Comparison of ENCODE assay signal across 24 cellular contexts in genomic region chr2:172613610-172614231, GRCh38. TPM values are rescaled to one million over a fixed set of nuclear protein-coding genes. Genes with fewer than 3 reads are reported as not detected.
DNase-seq lines count a peak whose midpoint lies in the region; ATAC-seq and TF ChIP-seq lines count a peak whose summit lies in the region.
"Had no signal": no experiment of that assay in that cellular context is flagged by ENCODE, and none has a peak within 500 bp of the region (broad histone marks: within the 10 kb centered on the region; RNA-seq: fewer than 3 reads in every experiment).

No MANE protein-coding gene starts in this region.

- ATAC-seq in right cardiac atrium = peak in 1 of 2 donors; percentile 24
- no peak for ATAC-seq in CD4-positive, alpha-beta T cell (ENCODE audit: poor library complexity)
- ATAC-seq: activated naive CD8-positive, alpha-beta T cell treated with anti-CD3 and anti-CD28 coated beads, Interleukin-2, amount 50 U/mL, for 24 hours; activated T-helper 17 cell treated with anti-CD3 and anti-CD28 coated beads, Interleukin-2, amount 50 U/mL, for 72 hours had no signal

- H3K27me3 Mint-ChIP-seq in CD4-positive, alpha-beta T cell = no peaks in the 10 kb centered on the region
- H3K27me3 Mint-ChIP-seq: activated naive CD8-positive, alpha-beta T cell treated with anti-CD3 and anti-CD28 coated beads, Interleukin-2, amount 50 U/mL, for 24 hours; activated T-helper 17 cell treated with anti-CD3 and anti-CD28 coated beads, Interleukin-2, amount 50 U/mL, for 72 hours; CD4-positive, alpha-beta memory T cell; naive B cell had no signal

- no peak overlapping the region for H3K27ac ChIP-seq in right cardiac atrium (ENCODE audit: low read length)
- H3K27ac ChIP-seq in right atrium auricular region = no peak overlapping the region
- H3K27ac ChIP-seq in SK-N-MC = peak overlapping the region; percentile 90
- H3K27ac ChIP-seq in CD4-positive, alpha-beta T cell (ENCODE audit: low read depth, low read length) = no peak overlapping the region
- H3K27ac ChIP-seq: coronary artery, ovary, suprapubic skin, vagina had no signal

- H3K27me3 ChIP-seq in right cardiac atrium (ENCODE audit: control insufficient read depth, insufficient read depth) (no peaks in the 10 kb centered on the region), right atrium auricular region (no peaks in the 10 kb centered on the region)
- no peaks in the 10 kb centered on the region for H3K27me3 ChIP-seq in CD4-positive, alpha-beta T cell (ENCODE audit: control insufficient read depth, insufficient read depth, low read length)
- H3K27me3 ChIP-seq: hepatocyte, ovary, suprapubic skin, vagina had no signal

- H3K9me3 ChIP-seq in right cardiac atrium (ENCODE audit: control insufficient read depth, low read length) (no peaks in the 10 kb centered on the region), right atrium auricular region (no peaks in the 10 kb centered on the region), SK-N-MC (ENCODE audit: low read depth, low read length) (no peaks in the 10 kb centered on the region)
- H3K9me3 ChIP-seq in CD4-positive, alpha-beta T cell (ENCODE audit: control insufficient read depth, low read length) = no peaks in the 10 kb centered on the region
- H3K9me3 ChIP-seq: ovary, suprapubic skin, vagina had no signal

- POLR2A ChIA-PET in CD4-positive, alpha-beta T cell (lab: Charles Lee) = interaction anchor here (0.5 kb wide), 1 partner anchor 104 kb away, joined by 3 read pairs; no protein-coding TSS in a partner anchor

- no peaks in the 10 kb centered on the region for H3K36me3 ChIP-seq in right atrium auricular region
- H3K36me3 ChIP-seq in SK-N-MC (ENCODE audit: insufficient read depth, low read length) = no peaks in the 10 kb centered on the region
- H3K36me3 ChIP-seq: ovary, vagina had no signal

- H3K27ac Mint-ChIP-seq in CD4-positive, alpha-beta T cell = no peak overlapping the region
- H3K27ac Mint-ChIP-seq: activated naive CD8-positive, alpha-beta T cell treated with anti-CD3 and anti-CD28 coated beads, Interleukin-2, amount 50 U/mL, for 24 hours; activated T-helper 17 cell treated with anti-CD3 and anti-CD28 coated beads, Interleukin-2, amount 50 U/mL, for 72 hours; CD4-positive, alpha-beta memory T cell had no signal

- peaks cover 42% of the 10 kb centered on the region for H3K36me3 Mint-ChIP-seq in CD4-positive, alpha-beta T cell (ENCODE audit: low read depth)

- H3K4me1 Mint-ChIP-seq in CD4-positive, alpha-beta T cell (ENCODE audit: low read depth) = no peaks in the 10 kb centered on the region
- H3K4me1 Mint-ChIP-seq: activated naive CD8-positive, alpha-beta T cell treated with anti-CD3 and anti-CD28 coated beads, Interleukin-2, amount 50 U/mL, for 24 hours; activated T-helper 17 cell treated with anti-CD3 and anti-CD28 coated beads, Interleukin-2, amount 50 U/mL, for 72 hours; CD4-positive, alpha-beta memory T cell had no signal

- H3K4me3 ChIP-seq in right cardiac atrium (ENCODE audit: low read length) = no peak overlapping the region
- H3K4me3 ChIP-seq in right atrium auricular region = no peak overlapping the region
- peak overlapping the region; percentile 69 for H3K4me3 ChIP-seq in SK-N-MC
- H3K4me3 ChIP-seq: coronary artery, hepatocyte, ovary, suprapubic skin, vagina had no signal

- CTCF ChIA-PET in CD4-positive, alpha-beta T cell (lab: Charles Lee) = no interaction called here

- intact Hi-C loops in right cardiac atrium (cut with DNase I) = loop anchor here in 1 of 4 donors (10.0 kb wide), 1 partner anchor 81 kb away; no protein-coding TSS in a partner anchor
- intact Hi-C loops in CD4-positive, alpha-beta T cell (cut with DNase I, micrococcal nuclease) = no loop called here

- no peaks in the 10 kb centered on the region for H3K9me3 Mint-ChIP-seq in CD4-positive, alpha-beta T cell
- H3K9me3 Mint-ChIP-seq: activated naive CD8-positive, alpha-beta T cell treated with anti-CD3 and anti-CD28 coated beads, Interleukin-2, amount 50 U/mL, for 24 hours; activated T-helper 17 cell treated with anti-CD3 and anti-CD28 coated beads, Interleukin-2, amount 50 U/mL, for 72 hours; naive B cell had no signal

- H3K4me1 ChIP-seq in right cardiac atrium (ENCODE audit: control insufficient read depth, insufficient read depth, low read length) (no peaks in the 10 kb centered on the region), right atrium auricular region (no peaks in the 10 kb centered on the region)
- H3K4me1 ChIP-seq: suprapubic skin, vagina had no signal

- no peak overlapping the region for H3K9ac ChIP-seq in SK-N-MC (ENCODE audit: insufficient read length)

- TF ChIP-seq CTCF in right atrium auricular region (IDR thresholded peaks at IDR 0.05) = no peak
- no peak for TF ChIP-seq CTCF in CD4-positive, alpha-beta T cell (IDR thresholded peaks at IDR 0.05)

- 85% methylated on average over 10 of the region's 10 CpGs for WGBS in right cardiac atrium

- DNase-seq in right cardiac atrium (peak in 2 of 3 donors; percentile 37 to 47), right atrium auricular region (ENCODE audit: low spot score) (no peak), SK-N-MC (ENCODE audit: low read depth, low spot score) (no peak), iPS-NIHi7 (ENCODE audit: extremely low spot score) (peak; percentile 17), NCI-H1105 treated with DMSO at 0.1 percent for 48 hours (lab: John Stamatoyannopoulos, UW) (no peak), NOMO-1 treated with DMSO at 0.1 percent for 48 hours (lab: John Stamatoyannopoulos, UW; ENCODE audit: unreplicated experiment) (no peak)
- no peak for DNase-seq in NK-92 treated with Interleukin-12 subunit alpha and Interleukin-12 subunit beta, amount 100 ng/mL, for 24 hours (lab: John Stamatoyannopoulos, UW)
- DNase-seq in CD4-positive, alpha-beta T cell = no peak
- DNase-seq: activated CD4-positive, alpha-beta T cell treated with anti-CD3 and anti-CD28 coated beads for 48 hours; activated naive CD8-positive, alpha-beta T cell treated with anti-CD3 and anti-CD28 coated beads, Interleukin-2, amount 50 U/mL, for 24 hours; CD4-positive, alpha-beta memory T cell; DMS53; mammary epithelial cell; naive B cell; NCI-H2107; NCI-H510A treated with DMSO at 0.1 percent for 48 hours; ovary; SIG-M5; T-helper 1 cell had no signal

- H3K4me3 Mint-ChIP-seq in CD4-positive, alpha-beta T cell = no peak overlapping the region
- H3K4me3 Mint-ChIP-seq: activated naive CD8-positive, alpha-beta T cell treated with anti-CD3 and anti-CD28 coated beads, Interleukin-2, amount 50 U/mL, for 24 hours; activated T-helper 17 cell treated with anti-CD3 and anti-CD28 coated beads, Interleukin-2, amount 50 U/mL, for 72 hours; CD4-positive, alpha-beta memory T cell; naive B cell had no signal

RNA-seq across cellular contexts. Expression of gene PDK1, which starts 57.8 kb away (rescaled TPM):
- total RNA-seq in right cardiac atrium = 10 to 100 TPM; 35.1 to 43.4 (median 40.3) TPM
- 10.6 TPM for polyA plus RNA-seq in right cardiac atrium
- 10 to 100 TPM; 26.6 to 33.0 TPM for total RNA-seq in right atrium auricular region
- total RNA-seq in CD4-positive, alpha-beta T cell = 10 to 100 TPM; 30.0 to 31.1 TPM

Comparison
In these comparisons a context has a peak if more than half of its experiments do, and no peak if none do; other contexts are left out.
1. DNase-seq: peak in right cardiac atrium (2 of 3) and iPS-NIHi7 (single experiment); none in right atrium auricular region (single experiment), SK-N-MC (single experiment), NCI-H1105 treated with DMSO at 0.1 percent for 48 hours (single experiment), NK-92 treated with Interleukin-12 subunit alpha and Interleukin-12 subunit beta, amount 100 ng/mL, for 24 hours (single experiment), CD4-positive, alpha-beta T cell (0 of 10) and NOMO-1 treated with DMSO at 0.1 percent for 48 hours (single experiment).